ENCODE assay signal across 23 cellular contexts in genomic region chr18:52869349-52869923, GRCh38.
"Had no signal": no experiment of that assay in that cellular context is flagged by ENCODE, and none has a peak within 500 bp of the region (broad histone marks: within the 10 kb centered on the region; RNA-seq: fewer than 3 reads in every experiment).

No MANE protein-coding gene starts in this region.

- H3K27ac ChIP-seq: dorsolateral prefrontal cortex, epithelial cell of prostate, gastrocnemius medialis, heart left ventricle, hepatocyte, left lung, ovary, psoas muscle, thoracic aorta, tibial nerve, vagina had no signal

- H3K36me3 ChIP-seq: gastrocnemius medialis, heart left ventricle, left lung, ovary, thoracic aorta, tibial nerve, vagina had no signal

- H3K9me3 ChIP-seq: gastrocnemius medialis, ovary, psoas muscle, thoracic aorta, vagina had no signal

- H3K36me3 Mint-ChIP-seq: naive thymus-derived CD8-positive, alpha-beta T cell; stimulated activated naive B cell treated with anti-CD40 and anti-IgM and Interleukin-4, amounts not matched to agents 10 μg/mL and 1 μg/mL and 100 μg/mL, for 72 hours had no signal

- DNase-seq: dorsolateral prefrontal cortex; effector CD4-positive, alpha-beta T cell; foreskin fibroblast; gastrocnemius medialis; mammary epithelial cell; occipital lobe; ovary; psoas muscle; small intestine; stimulated activated CD4-positive, alpha-beta T cell treated with anti-CD3 and anti-CD28 coated beads, Interleukin-15, amount 100 ng/mL, for 24 hours; stimulated activated CD4-positive, alpha-beta T cell treated with anti-CD3 and anti-CD28 coated beads, Interleukin-2, amount 100 ng/mL, for 48 hours; stimulated activated naive B cell treated with anti-CD40 and anti-IgM and Interleukin-4, amounts not matched to agents 10 μg/mL and 1 μg/mL and 100 μg/mL, for 72 hours had no signal

- H3K4me1 Mint-ChIP-seq: naive thymus-derived CD8-positive, alpha-beta T cell; nephron progenitor cell; stimulated activated naive B cell treated with anti-CD40 and anti-IgM and Interleukin-4, amounts not matched to agents 10 μg/mL and 1 μg/mL and 100 μg/mL, for 72 hours had no signal

- H3K27me3 ChIP-seq: dorsolateral prefrontal cortex, gastrocnemius medialis, heart left ventricle, hepatocyte, left lung, ovary, tibial nerve, vagina had no signal

- H3K4me2 ChIP-seq: hepatocyte had no signal

- H3K4me3 ChIP-seq: dorsolateral prefrontal cortex, gastrocnemius medialis, heart left ventricle, hepatocyte, left lung, ovary, psoas muscle, thoracic aorta, tibial nerve, vagina had no signal

- ATAC-seq: esophagus mucosa; gastrocnemius medialis; left lung; naive thymus-derived CD8-positive, alpha-beta T cell; psoas muscle; stimulated activated naive B cell treated with anti-CD40 and anti-IgM and Interleukin-4, amounts not matched to agents 10 μg/mL and 1 μg/mL and 100 μg/mL, for 72 hours had no signal

- H3K27me3 Mint-ChIP-seq: naive thymus-derived CD8-positive, alpha-beta T cell; stimulated activated naive B cell treated with anti-CD40 and anti-IgM and Interleukin-4, amounts not matched to agents 10 μg/mL and 1 μg/mL and 100 μg/mL, for 72 hours; stimulated activated naive CD8-positive, alpha-beta T cell treated with anti-CD3 and anti-CD28 coated beads, Interleukin-15, Interleukin-2, amounts not matched to agents 100 ng/mL and 50 ng/mL, for 24 hours had no signal

- H3K79me2 ChIP-seq: hepatocyte had no signal

- H2AFZ ChIP-seq: hepatocyte had no signal

- H3K4me3 Mint-ChIP-seq: naive thymus-derived CD8-positive, alpha-beta T cell; nephron progenitor cell; stimulated activated naive B cell treated with anti-CD40 and anti-IgM and Interleukin-4, amounts not matched to agents 10 μg/mL and 1 μg/mL and 100 μg/mL, for 72 hours; stimulated activated naive CD8-positive, alpha-beta T cell treated with anti-CD3 and anti-CD28 coated beads, Interleukin-15, Interleukin-2, amounts not matched to agents 100 ng/mL and 50 ng/mL, for 24 hours had no signal

- H3K4me1 ChIP-seq: gastrocnemius medialis, heart left ventricle, left lung, psoas muscle, tibial nerve, vagina had no signal

- H3K27ac Mint-ChIP-seq: naive thymus-derived CD8-positive, alpha-beta T cell; nephron progenitor cell; stimulated activated naive B cell treated with anti-CD40 and anti-IgM and Interleukin-4, amounts not matched to agents 10 μg/mL and 1 μg/mL and 100 μg/mL, for 72 hours; stimulated activated naive CD8-positive, alpha-beta T cell treated with anti-CD3 and anti-CD28 coated beads, Interleukin-15, Interleukin-2, amounts not matched to agents 100 ng/mL and 50 ng/mL, for 24 hours had no signal
